In genomic region chr4:56440983-56441382, GRCh38 we compare ENCODE assay signal across 1 cellular context.
A peak's percentile ranks its signal among the peaks of the same experiment; 100 is the strongest.
TF ChIP-seq lines count a peak whose summit lies in the region.

No MANE protein-coding gene starts in this region.

TF ChIP-seq in IMR-90, 13 proteins besides CTCF, POLR2A, EP300 and RAD21:
- TF ChIP-seq RFX5 (IDR thresholded peaks at IDR 0.05; ENCODE audit: low read depth, low read length) (no peak), ELK1 (IDR thresholded peaks at IDR 0.05; ENCODE audit: borderline replicate concordance, low read depth, low read length) (no peak), MAFK (IDR thresholded peaks at IDR 0.05; ENCODE audit: low read depth, low read length) (peak; percentile 51; the same call in 1 of the 2 replicates), CEBPB (IDR thresholded peaks at IDR 0.05; ENCODE audit: low read depth, low read length) (no peak), MAZ (IDR thresholded peaks at IDR 0.05; ENCODE audit: borderline replicate concordance, low read depth, low read length) (no peak), MXI1 (IDR thresholded peaks at IDR 0.05; ENCODE audit: borderline replicate concordance, low read depth, low read length) (no peak), NFE2L2 (IDR thresholded peaks at IDR 0.05; ENCODE audit: low read depth, low read length) (no peak), USF2 (IDR thresholded peaks at IDR 0.05; ENCODE audit: low read depth, low read length) (no peak)
